ENCODE assay signal across 2 cellular contexts in the genomic region with DNA sequence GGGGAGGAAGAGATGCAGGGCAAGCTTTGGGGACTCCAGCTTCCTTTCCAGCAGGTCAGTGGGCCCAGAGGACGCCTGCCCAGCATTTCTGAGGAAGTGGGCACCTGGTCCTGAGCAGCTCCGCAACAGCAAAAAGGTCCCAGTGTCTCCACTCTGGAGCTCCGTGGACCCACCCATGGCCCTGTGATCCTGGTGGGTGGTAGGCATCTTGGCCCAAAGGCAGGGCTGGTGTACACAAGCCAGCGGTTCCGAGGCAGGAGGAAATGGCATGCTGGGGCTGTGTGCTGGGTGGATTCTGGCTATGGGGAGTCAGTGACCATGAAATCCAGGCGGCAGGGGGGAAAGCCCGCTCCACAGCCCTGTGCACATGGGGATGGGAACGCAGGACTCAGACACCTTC.
TF ChIP-seq lines count a peak whose summit lies in the region.

No MANE protein-coding gene starts in this region.

TF ChIP-seq in A549, 52 proteins besides CTCF, POLR2A, EP300 and RAD21:
- TF ChIP-seq MYC (IDR thresholded peaks at IDR 0.05; ENCODE audit: borderline replicate concordance, low read length) (no peak), HOXB5 (CRISPR knock-in tag; IDR thresholded peaks at IDR 0.05) (no peak), PBX3 (IDR thresholded peaks at IDR 0.05) (no peak), EHMT2 (IDR thresholded peaks at IDR 0.05; ENCODE audit: low read depth) (no peak), HDAC2 (IDR thresholded peaks at IDR 0.05) (no peak), TP53 (CRISPR knock-in tag; IDR thresholded peaks at IDR 0.05) (no peak), ATOH8 (CRISPR knock-in tag; IDR thresholded peaks at IDR 0.05; ENCODE audit: low read depth) (no peak), HOXB13 (CRISPR knock-in tag; IDR thresholded peaks at IDR 0.05; ENCODE audit: low read depth) (no peak), JUNB (IDR thresholded peaks at IDR 0.05) (no peak), RNF2 (IDR thresholded peaks at IDR 0.05; ENCODE audit: borderline replicate concordance, low read depth) (no peak), HMGXB4 (CRISPR knock-in tag; IDR thresholded peaks at IDR 0.05; ENCODE audit: borderline replicate concordance) (no peak)
- TF ChIP-seq, protein P1, sequence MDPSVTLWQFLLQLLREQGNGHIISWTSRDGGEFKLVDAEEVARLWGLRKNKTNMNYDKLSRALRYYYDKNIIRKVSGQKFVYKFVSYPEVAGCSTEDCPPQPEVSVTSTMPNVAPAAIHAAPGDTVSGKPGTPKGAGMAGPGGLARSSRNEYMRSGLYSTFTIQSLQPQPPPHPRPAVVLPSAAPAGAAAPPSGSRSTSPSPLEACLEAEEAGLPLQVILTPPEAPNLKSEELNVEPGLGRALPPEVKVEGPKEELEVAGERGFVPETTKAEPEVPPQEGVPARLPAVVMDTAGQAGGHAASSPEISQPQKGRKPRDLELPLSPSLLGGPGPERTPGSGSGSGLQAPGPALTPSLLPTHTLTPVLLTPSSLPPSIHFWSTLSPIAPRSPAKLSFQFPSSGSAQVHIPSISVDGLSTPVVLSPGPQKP (IDR thresholded peaks at IDR 0.05; ENCODE audit: low read depth, low read length): no peak
- TF ChIP-seq, protein P2, sequence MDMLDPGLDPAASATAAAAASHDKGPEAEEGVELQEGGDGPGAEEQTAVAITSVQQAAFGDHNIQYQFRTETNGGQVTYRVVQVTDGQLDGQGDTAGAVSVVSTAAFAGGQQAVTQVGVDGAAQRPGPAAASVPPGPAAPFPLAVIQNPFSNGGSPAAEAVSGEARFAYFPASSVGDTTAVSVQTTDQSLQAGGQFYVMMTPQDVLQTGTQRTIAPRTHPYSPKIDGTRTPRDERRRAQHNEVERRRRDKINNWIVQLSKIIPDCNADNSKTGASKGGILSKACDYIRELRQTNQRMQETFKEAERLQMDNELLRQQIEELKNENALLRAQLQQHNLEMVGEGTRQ (IDR thresholded peaks at IDR 0.05): no peak

TF ChIP-seq in IMR-90, 13 proteins besides CTCF, POLR2A, EP300 and RAD21:
- TF ChIP-seq, protein P2 (IDR thresholded peaks at IDR 0.05; ENCODE audit: low read depth, low read length): no peak
- no peak for TF ChIP-seq NFE2L2 (IDR thresholded peaks at IDR 0.05; ENCODE audit: low read depth, low read length)
- no peak for TF ChIP-seq FOS (IDR thresholded peaks at IDR 0.05; ENCODE audit: low read depth, low read length)
- no peak for TF ChIP-seq RFX5 (IDR thresholded peaks at IDR 0.05; ENCODE audit: low read depth, low read length)
- TF ChIP-seq CEBPB (IDR thresholded peaks at IDR 0.05; ENCODE audit: low read depth, low read length): no peak
- no peak for TF ChIP-seq CHD1 (IDR thresholded peaks at IDR 0.05; ENCODE audit: low read depth, low read length)
- no peak for TF ChIP-seq MAZ (IDR thresholded peaks at IDR 0.05; ENCODE audit: borderline replicate concordance, low read depth, low read length)
- TF ChIP-seq MXI1 (IDR thresholded peaks at IDR 0.05; ENCODE audit: borderline replicate concordance, low read depth, low read length): no peak
- TF ChIP-seq BHLHE40 (IDR thresholded peaks at IDR 0.05; ENCODE audit: low read depth, low read length): no peak
- TF ChIP-seq SMC3 (IDR thresholded peaks at IDR 0.05; ENCODE audit: low read depth, low read length): no peak
- TF ChIP-seq RCOR1 (IDR thresholded peaks at IDR 0.05; ENCODE audit: insufficient replicate concordance, low read length): no peak
- TF ChIP-seq, protein P1 (IDR thresholded peaks at IDR 0.05; ENCODE audit: borderline replicate concordance, low read depth, low read length): no peak
- TF ChIP-seq MAFK (IDR thresholded peaks at IDR 0.05; ENCODE audit: low read depth, low read length): no peak
